In genomic region chr11:32107647-32108046, GRCh38 we compare ENCODE assay signal across 27 cellular contexts.
"Had no signal": no experiment of that assay in that cellular context is flagged by ENCODE, and none has a peak within 500 bp of the region (broad histone marks: within the 10 kb centered on the region; RNA-seq: fewer than 3 reads in every experiment).

No MANE protein-coding gene starts in this region.

- H3K4me3 ChIP-seq: adrenal gland, cardiac muscle cell, colonic mucosa, dorsolateral prefrontal cortex, gastrocnemius medialis, left lung, lower lobe of right lung, right lobe of liver, thyroid gland, upper lobe of left lung, vagina had no signal

- H3K36me3 ChIP-seq: colonic mucosa, right lobe of liver had no signal

- H3K4me1 ChIP-seq: adrenal gland, colonic mucosa, left lung, lower lobe of right lung, thyroid gland, upper lobe of left lung, vagina had no signal

- H3K27ac ChIP-seq: adrenal gland, cardiac muscle cell, colonic mucosa, dorsolateral prefrontal cortex, gastrocnemius medialis, left lung, lower lobe of right lung, right lobe of liver, thyroid gland, upper lobe of left lung, vagina had no signal

- H3K27me3 ChIP-seq: adrenal gland, cardiac muscle cell, colonic mucosa, gastrocnemius medialis, left lung, right lobe of liver, thyroid gland, upper lobe of left lung, vagina had no signal

- H3K4me1 Mint-ChIP-seq: activated naive CD8-positive, alpha-beta T cell treated with anti-CD3 and anti-CD28 coated beads for 36 hours; brain had no signal

- ATAC-seq: effector memory CD8-positive, alpha-beta T cell; gastrocnemius medialis; left lung; lower lobe of right lung; right lobe of liver had no signal

- DNase-seq: activated B cell treated with CpG ODN at 0.5 μM for 24 hours; activated CD4-positive, alpha-beta T cell treated with anti-CD3 and anti-CD28 coated beads, Interleukin-2, amount 50 U/mL, for 4 hours; activated CD8-positive, alpha-beta memory T cell treated with anti-CD3 and anti-CD28 coated beads for 24 hours; activated effector memory CD4-positive, alpha-beta T cell treated with anti-CD3 and anti-CD28 coated beads, Interleukin-2, amount 50 U/mL, for 16 hours; activated naive CD4-positive, alpha-beta T cell treated with anti-CD3 and anti-CD28 coated beads for 36 hours; activated naive CD8-positive, alpha-beta T cell treated with anti-CD3 and anti-CD28 coated beads for 36 hours; adrenal gland; aorta; cerebellar nuclear complex; colonic mucosa; dorsolateral prefrontal cortex; effector memory CD8-positive, alpha-beta T cell; erythroblast; gastrocnemius medialis; glutamatergic neuron; left lung; lower lobe of right lung; mesendoderm; right lobe of liver; stimulated activated CD4-positive, alpha-beta T cell treated with anti-CD3 and anti-CD28 coated beads, Interleukin-2, amount 100 ng/mL, for 48 hours; thyroid gland; upper lobe of left lung had no signal

- H3K4me3 Mint-ChIP-seq: activated B cell treated with CpG ODN at 0.5 μM for 24 hours; activated naive CD4-positive, alpha-beta T cell treated with anti-CD3 and anti-CD28 coated beads for 36 hours; activated naive CD8-positive, alpha-beta T cell treated with anti-CD3 and anti-CD28 coated beads for 36 hours; brain; effector memory CD8-positive, alpha-beta T cell; nephron; stimulated activated naive CD8-positive, alpha-beta T cell treated with anti-CD3 and anti-CD28 coated beads, Interleukin-15, Interleukin-2, amounts not matched to agents 100 ng/mL and 50 ng/mL, for 24 hours had no signal

- H3K9me3 ChIP-seq: adrenal gland, colonic mucosa, gastrocnemius medialis, left lung, lower lobe of right lung, right lobe of liver, thyroid gland, upper lobe of left lung, vagina had no signal

- H3K27me3 Mint-ChIP-seq: activated naive CD8-positive, alpha-beta T cell treated with anti-CD3 and anti-CD28 coated beads for 36 hours; stimulated activated naive CD8-positive, alpha-beta T cell treated with anti-CD3 and anti-CD28 coated beads, Interleukin-15, Interleukin-2, amounts not matched to agents 100 ng/mL and 50 ng/mL, for 24 hours had no signal

- H3K27ac Mint-ChIP-seq: activated B cell treated with CpG ODN at 0.5 μM for 24 hours; activated naive CD4-positive, alpha-beta T cell treated with anti-CD3 and anti-CD28 coated beads for 36 hours; activated naive CD8-positive, alpha-beta T cell treated with anti-CD3 and anti-CD28 coated beads for 36 hours; brain; effector memory CD8-positive, alpha-beta T cell; nephron; stimulated activated naive CD8-positive, alpha-beta T cell treated with anti-CD3 and anti-CD28 coated beads, Interleukin-15, Interleukin-2, amounts not matched to agents 100 ng/mL and 50 ng/mL, for 24 hours had no signal

- H3K9me3 Mint-ChIP-seq: activated B cell treated with CpG ODN at 0.5 μM for 24 hours; activated naive CD4-positive, alpha-beta T cell treated with anti-CD3 and anti-CD28 coated beads for 36 hours; activated naive CD8-positive, alpha-beta T cell treated with anti-CD3 and anti-CD28 coated beads for 36 hours; brain; effector memory CD8-positive, alpha-beta T cell; nephron; stimulated activated naive CD8-positive, alpha-beta T cell treated with anti-CD3 and anti-CD28 coated beads, Interleukin-15, Interleukin-2, amounts not matched to agents 100 ng/mL and 50 ng/mL, for 24 hours had no signal
